29 cellular contexts compared by ENCODE assay signal in genomic region chr4:124705393-124705792, GRCh38.
"Had no signal": no experiment of that assay in that cellular context is flagged by ENCODE, and none has a peak within 500 bp of the region (broad histone marks: within the 10 kb centered on the region; RNA-seq: fewer than 3 reads in every experiment).

No MANE protein-coding gene starts in this region.

- H3K4me3 ChIP-seq: coronary artery, gastrocnemius medialis, lung, mucosa of descending colon, neural progenitor cell, prostate gland, right atrium auricular region, sigmoid colon, suprapubic skin, transverse colon, upper lobe of right lung, uterus had no signal

- H3K36me3 Mint-ChIP-seq: memory B cell; naive thymus-derived CD4-positive, alpha-beta T cell; stimulated activated naive B cell treated with anti-CD40 and anti-IgM and Interleukin-4, amounts not matched to agents 10 μg/mL and 1 μg/mL and 100 μg/mL, for 72 hours had no signal

- H3K4me1 ChIP-seq: prostate gland, uterus had no signal

- H2AFZ ChIP-seq: neural progenitor cell had no signal

- ATAC-seq: effector memory CD8-positive, alpha-beta T cell; esophagus mucosa; gastrocnemius medialis; left colon; left ventricle myocardium superior; mucosa of descending colon; naive thymus-derived CD4-positive, alpha-beta T cell; stimulated activated naive B cell treated with anti-CD40 and anti-IgM and Interleukin-4, amounts not matched to agents 10 μg/mL and 1 μg/mL and 100 μg/mL, for 72 hours; upper lobe of right lung had no signal

- H3K9me3 Mint-ChIP-seq: stimulated activated naive B cell treated with anti-CD40 and anti-IgM and Interleukin-4, amounts not matched to agents 10 μg/mL and 1 μg/mL and 100 μg/mL, for 72 hours; stimulated activated naive CD8-positive, alpha-beta T cell treated with anti-CD3 and anti-CD28 coated beads, Interleukin-15, Interleukin-2, amounts not matched to agents 100 ng/mL and 50 ng/mL, for 24 hours had no signal

- H3K9me3 ChIP-seq: gastrocnemius medialis, mucosa of descending colon, prostate gland, right atrium auricular region, sigmoid colon, suprapubic skin, transverse colon, upper lobe of right lung, uterus had no signal

- DNase-seq: dermis blood vessel endothelial cell; effector memory CD8-positive, alpha-beta T cell; foreskin fibroblast; gastrocnemius medialis; head of caudate nucleus; islet precursor cell; kidney glomerular epithelial cell; left colon; mucosa of descending colon; naive thymus-derived CD4-positive, alpha-beta T cell; sigmoid colon; stimulated activated CD4-positive, alpha-beta T cell treated with anti-CD3 and anti-CD28 coated beads, Interleukin-4, amount 100 ng/mL, for 4 hours; stimulated activated naive B cell treated with anti-CD40 and anti-IgM and Interleukin-4, amounts not matched to agents 10 μg/mL and 1 μg/mL and 100 μg/mL, for 72 hours; transverse colon; upper lobe of right lung; uterus had no signal

- H3K4me3 Mint-ChIP-seq: central memory CD8-positive, alpha-beta T cell; effector memory CD8-positive, alpha-beta T cell; memory B cell; naive thymus-derived CD4-positive, alpha-beta T cell; nephron; neural progenitor cell; stimulated activated naive B cell treated with anti-CD40 and anti-IgM and Interleukin-4, amounts not matched to agents 10 μg/mL and 1 μg/mL and 100 μg/mL, for 72 hours; stimulated activated naive CD8-positive, alpha-beta T cell treated with anti-CD3 and anti-CD28 coated beads, Interleukin-15, Interleukin-2, amounts not matched to agents 100 ng/mL and 50 ng/mL, for 24 hours had no signal

- H3K4me1 Mint-ChIP-seq: central memory CD8-positive, alpha-beta T cell; memory B cell had no signal

- H3K27me3 ChIP-seq: gastrocnemius medialis, neural progenitor cell, right atrium auricular region, sigmoid colon, suprapubic skin, transverse colon, upper lobe of right lung, uterus had no signal

- H3K4me2 ChIP-seq: neural progenitor cell had no signal

- H3K27ac ChIP-seq: coronary artery, epithelial cell of prostate, gastrocnemius medialis, neural progenitor cell, prostate gland, right atrium auricular region, sigmoid colon, suprapubic skin, transverse colon, upper lobe of right lung, uterus had no signal

- H3K36me3 ChIP-seq: gastrocnemius medialis, prostate gland, transverse colon, upper lobe of right lung, uterus had no signal

- H3K9ac ChIP-seq: neural progenitor cell had no signal

- H3K27ac Mint-ChIP-seq: effector memory CD8-positive, alpha-beta T cell; memory B cell; naive thymus-derived CD4-positive, alpha-beta T cell; nephron; neural progenitor cell; stimulated activated naive B cell treated with anti-CD40 and anti-IgM and Interleukin-4, amounts not matched to agents 10 μg/mL and 1 μg/mL and 100 μg/mL, for 72 hours; stimulated activated naive CD8-positive, alpha-beta T cell treated with anti-CD3 and anti-CD28 coated beads, Interleukin-15, Interleukin-2, amounts not matched to agents 100 ng/mL and 50 ng/mL, for 24 hours had no signal

- H3K27me3 Mint-ChIP-seq: central memory CD8-positive, alpha-beta T cell; effector memory CD8-positive, alpha-beta T cell; stimulated activated naive B cell treated with anti-CD40 and anti-IgM and Interleukin-4, amounts not matched to agents 10 μg/mL and 1 μg/mL and 100 μg/mL, for 72 hours; stimulated activated naive CD8-positive, alpha-beta T cell treated with anti-CD3 and anti-CD28 coated beads, Interleukin-15, Interleukin-2, amounts not matched to agents 100 ng/mL and 50 ng/mL, for 24 hours had no signal
